Comparison of ENCODE assay signal across 10 cellular contexts in genomic region chr16:16021646-16021987, GRCh38.
DNase-seq lines count a peak whose midpoint lies in the region; ATAC-seq, FAIRE-seq and TF ChIP-seq lines count a peak whose summit lies in the region.
"Had no signal": no experiment of that assay in that cellular context is flagged by ENCODE, and none has a peak within 500 bp of the region (broad histone marks: within the 10 kb centered on the region; RNA-seq: fewer than 3 reads in every experiment).

No MANE protein-coding gene starts in this region.

- peak overlapping the region; percentile 37 for H3K27ac ChIP-seq in A673 (ENCODE audit: low read depth, low read length, poor library complexity, severe bottlenecking)
- peak overlapping the region; percentile 68 for H3K27ac ChIP-seq in PC-9
- H3K27ac ChIP-seq in esophagus (ENCODE audit: low read depth in 2 of 2, low read length in 1 of 2), result peak overlapping the region; percentile 86 to 94
- H3K27ac ChIP-seq in pancreas, result peak overlapping the region in 1 of 4 donors; percentile 22

- H3K36me3 ChIP-seq in A673 (ENCODE audit: insufficient read depth, low read length, poor library complexity, severe bottlenecking), result no peaks in the 10 kb centered on the region
- peaks cover 35% of the 10 kb centered on the region for H3K36me3 ChIP-seq in PC-9 (ENCODE audit: low read depth)
- peaks cover 0 to 10% of the 10 kb centered on the region in 2 donors for H3K36me3 ChIP-seq in esophagus (ENCODE audit: control insufficient read depth in 2 of 2, insufficient read depth in 2 of 2, low read length in 1 of 2)
- peaks cover 0 to 2% (median 0%) of the 10 kb centered on the region in 3 donors for H3K36me3 ChIP-seq in pancreas

- WGBS in esophagus, 2 donors, result 40 to 57% methylated on average over 9 of the region's 9 CpGs
- WGBS in pancreas, 2 donors, result 53 to 62% methylated on average over 9 of the region's 9 CpGs

- peaks cover 18% of the 10 kb centered on the region for H3K4me1 Mint-ChIP-seq in progenitor cell of endocrine pancreas (ENCODE audit: low read depth)

- TF ChIP-seq CTCF in A673 (conservative IDR thresholded peaks at IDR 0.05; ENCODE audit: low read depth, low read length) (no peak), PC-9 (conservative IDR thresholded peaks at IDR 0.05) (no peak), progenitor cell of endocrine pancreas (IDR thresholded peaks at IDR 0.05; ENCODE audit: unreplicated experiment) (no peak), pancreas (IDR thresholded peaks at IDR 0.05) (no peak)

- H3K9me3 ChIP-seq in A673 (ENCODE audit: low read depth, low read length, poor library complexity, severe bottlenecking) (no peaks in the 10 kb centered on the region), PC-9 (ENCODE audit: insufficient read depth, low read depth) (no peaks in the 10 kb centered on the region), esophagus (ENCODE audit: control insufficient read depth in 2 of 2, insufficient read depth in 1 of 2, low read depth in 1 of 2, low read length in 1 of 2) (no peaks in the 10 kb centered on the region), pancreas (no peaks in the 10 kb centered on the region)

- H3K79me2 ChIP-seq in PC-9 (ENCODE audit: low read depth), result peaks cover 88% of the 10 kb centered on the region

- peak overlapping the region; percentile 65 for H3K27ac Mint-ChIP-seq in progenitor cell of endocrine pancreas

- H3K27me3 Mint-ChIP-seq in progenitor cell of endocrine pancreas, result no peaks in the 10 kb centered on the region

- CTCF ChIA-PET in A673 (lab: Charles Lee), result no interaction called here
- CTCF ChIA-PET in PC-9 (lab: Charles Lee), result interaction anchor here (0.6 to 1.1 kb wide), 3 partner anchors 23 to 53 kb away, joined by 4 read pairs; no protein-coding TSS in a partner anchor

- intact Hi-C loops in A673 (cut with micrococcal nuclease; ENCODE audit: unreplicated experiment) (no loop called here), PC-9 (cut with micrococcal nuclease; ENCODE audit: unreplicated experiment) (loop anchor here (5.0 kb wide), 1 partner anchor 74 kb away; the partner anchor contains the start of gene ABCC1), pancreas (cut with DNase I) (no loop called here)

- H3K4me1 ChIP-seq in A673 (ENCODE audit: insufficient read depth, low read length, poor library complexity, severe bottlenecking), result no peaks in the 10 kb centered on the region
- peaks cover 92% of the 10 kb centered on the region for H3K4me1 ChIP-seq in PC-9 (replicated peaks; ENCODE audit: insufficient read depth)
- peaks cover 2 to 27% of the 10 kb centered on the region in 2 donors for H3K4me1 ChIP-seq in esophagus (ENCODE audit: control insufficient read depth in 2 of 2, insufficient read depth in 2 of 2, low read length in 1 of 2)
- H3K4me1 ChIP-seq in pancreas, result peaks cover 13 to 17% (median 13%) of the 10 kb centered on the region in 3 donors

- H3K4me2 ChIP-seq in PC-9, result peak overlapping the region; percentile 42

- no peak for FAIRE-seq in pancreas (lab: Jason Lieb, UNC)

- no peak overlapping the region for H3K4me3 ChIP-seq in A673 (ENCODE audit: low read depth, low read length, poor library complexity, severe bottlenecking)
- H3K4me3 ChIP-seq in PC-9, result no peak overlapping the region
- no peak overlapping the region for H3K4me3 ChIP-seq in esophagus (ENCODE audit: low read depth in 1 of 2, low read length in 2 of 2)
- no peak overlapping the region for H3K4me3 ChIP-seq in pancreas

- no peaks in the 10 kb centered on the region for H3K9me3 Mint-ChIP-seq in progenitor cell of endocrine pancreas (ENCODE audit: low read depth)
- H3K9me3 Mint-ChIP-seq: activated T-cell treated with anti-CD3 and anti-CD28 coated beads, Interleukin-2, amount 50 U/mL, for 4 hours had no signal

- H3K27me3 ChIP-seq in A673 (replicated peaks; ENCODE audit: insufficient read depth, low read depth, low read length, poor library complexity), result no peaks in the 10 kb centered on the region
- no peaks in the 10 kb centered on the region for H3K27me3 ChIP-seq in PC-9 (ENCODE audit: insufficient read depth, low read depth)
- no peaks in the 10 kb centered on the region for H3K27me3 ChIP-seq in esophagus (ENCODE audit: control insufficient read depth in 1 of 2, insufficient read depth in 2 of 2, low read length in 2 of 2)
- no peaks in the 10 kb centered on the region for H3K27me3 ChIP-seq in pancreas

- peaks cover 12% of the 10 kb centered on the region for H3K36me3 Mint-ChIP-seq in progenitor cell of endocrine pancreas (ENCODE audit: insufficient read depth)

- DNase-seq in A673 (ENCODE audit: low spot score) (no peak), PC-9 (no peak), progenitor cell of endocrine pancreas (ENCODE audit: low spot score, unreplicated experiment) (no peak), pancreas (no peak), Ammon's horn (ENCODE audit: low spot score) (no peak)
- DNase-seq: activated T-cell treated with anti-CD3 and anti-CD28 coated beads, Interleukin-2, amount 50 U/mL, for 4 hours; RPMI8226 had no signal

- ATAC-seq in GM21576 (IDR thresholded peaks at IDR 0.05; ENCODE audit: unreplicated experiment), result no peak
- no peak for ATAC-seq in pancreas
- ATAC-seq in HG02885 (IDR thresholded peaks at IDR 0.05; ENCODE audit: poor library complexity, unreplicated experiment), result no peak
- ATAC-seq: activated T-cell treated with anti-CD3 and anti-CD28 coated beads, Interleukin-2, amount 50 U/mL, for 4 hours had no signal

- H2AFZ ChIP-seq in PC-9, result no peak overlapping the region

- no peaks in the 10 kb centered on the region for H4K20me1 ChIP-seq in PC-9 (ENCODE audit: insufficient read depth)

- no peak overlapping the region for H3K4me3 Mint-ChIP-seq in progenitor cell of endocrine pancreas (ENCODE audit: low read depth)
- H3K4me3 Mint-ChIP-seq: activated T-cell treated with anti-CD3 and anti-CD28 coated beads, Interleukin-2, amount 50 U/mL, for 4 hours had no signal

- BruUV-seq in A673 (replicated peaks; lab: Mats Ljungman, UMichigan), result no TSS peak
- BruUV-seq in PC-9 (replicated peaks; lab: Mats Ljungman, UMichigan), result TSS peak; percentile 90

- H3F3A ChIP-seq in PC-9 (ENCODE audit: insufficient read depth, low read depth), result peaks cover 70% of the 10 kb centered on the region

- no peaks in the 10 kb centered on the region for H3K9me2 ChIP-seq in PC-9 (ENCODE audit: insufficient read depth)

- POLR2A ChIA-PET in A673 (lab: Charles Lee; ENCODE audit: low non-redundant PET), result interaction anchor here (0.6 kb wide), 1 partner anchor 143 kb away, joined by 3 read pairs; no protein-coding TSS in a partner anchor
- POLR2A ChIA-PET in PC-9 (lab: Charles Lee; ENCODE audit: unreplicated experiment), result interaction anchor here (0.7 to 1.2 kb wide), 3 partner anchors 23 to 128 kb away, joined by 3 to 11 read pairs (median 5); no protein-coding TSS in a partner anchor
